ENCODE assay signal across 9 cellular contexts in the genomic region with DNA sequence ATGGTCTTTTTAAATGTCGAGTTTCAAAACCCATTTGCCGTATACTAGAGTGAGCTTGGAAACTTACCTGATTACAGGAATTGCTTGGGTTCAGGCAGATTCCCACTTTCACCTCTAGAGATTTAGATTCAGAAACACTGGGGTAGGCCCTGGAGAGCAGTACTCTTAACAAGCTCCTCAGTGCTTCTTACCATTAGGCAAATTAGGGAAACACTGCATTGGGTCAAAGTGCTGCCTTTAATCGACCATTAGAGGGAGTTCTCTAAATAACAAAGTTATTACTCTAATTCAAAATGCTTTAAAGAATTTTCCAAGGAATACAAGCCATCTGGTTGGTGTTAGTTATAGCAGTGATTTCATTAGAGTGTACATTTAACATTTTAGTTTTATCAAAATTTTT.
A peak's percentile ranks its signal among the peaks of the same experiment; 100 is the strongest.
DNase-seq lines count a peak whose midpoint lies in the region; ATAC-seq and TF ChIP-seq lines count a peak whose summit lies in the region.
"Had no signal": no experiment of that assay in that cellular context is flagged by ENCODE, and none has a peak within 500 bp of the region (broad histone marks: within the 10 kb centered on the region; RNA-seq: fewer than 3 reads in every experiment).

No MANE protein-coding gene starts in this region.

- DNase-seq in G401 (ENCODE audit: low spot score) (peak; percentile 20), fibroblast of gingiva (ENCODE audit: low read depth) (peak; percentile 42), osteocyte (ENCODE audit: extremely low spot score, unreplicated experiment) (no peak), lower lobe of right lung (no peak), NCI-H2171 treated with DMSO at 0.1 percent for 48 hours (lab: John Stamatoyannopoulos, UW) (no peak)
- DNase-seq in CD8-positive, alpha-beta memory T cell = no peak
- DNase-seq: activated CD4-positive, CD25-positive, alpha-beta regulatory T cell treated with anti-CD3 and anti-CD28 coated beads, Interleukin-2, amount 50 U/mL, for 72 hours had no signal

- peak; percentile 11; the same call in 1 of the 2 replicates for TF ChIP-seq CTCF in OCI-LY3 (IDR thresholded peaks at IDR 0.05; ENCODE audit: low read depth, low read length)
- TF ChIP-seq CTCF in osteocyte (IDR thresholded peaks at IDR 0.05) = peak; percentile 55
- TF ChIP-seq CTCF in lower lobe of right lung (IDR thresholded peaks at IDR 0.05) = no peak

- no peak overlapping the region for H3K4me2 ChIP-seq in OCI-LY3 (ENCODE audit: low read length)

- H3K9me3 ChIP-seq in OCI-LY3 (ENCODE audit: insufficient read depth, low read length) (no peaks in the 10 kb centered on the region), lower lobe of right lung (no peaks in the 10 kb centered on the region)
- H3K9me3 ChIP-seq in CD8-positive, alpha-beta memory T cell (ENCODE audit: low read length) = no peaks in the 10 kb centered on the region

- peaks cover 67% of the 10 kb centered on the region for H3K4me1 Mint-ChIP-seq in osteocyte (ENCODE audit: unreplicated experiment)
- H3K4me1 Mint-ChIP-seq in CD8-positive, alpha-beta memory T cell = no peaks in the 10 kb centered on the region

- H3K27me3 Mint-ChIP-seq in osteocyte (ENCODE audit: unreplicated experiment) = no peaks in the 10 kb centered on the region
- H3K27me3 Mint-ChIP-seq in CD8-positive, alpha-beta memory T cell = no peaks in the 10 kb centered on the region

- H3K27ac ChIP-seq in OCI-LY3 (ENCODE audit: low read length) (no peak overlapping the region), lower lobe of right lung (no peak overlapping the region)
- H3K27ac ChIP-seq in CD8-positive, alpha-beta memory T cell (ENCODE audit: low read depth, low read length) = no peak overlapping the region

- ATAC-seq in HG02852 (IDR thresholded peaks at IDR 0.05; ENCODE audit: unreplicated experiment) = no peak
- ATAC-seq in lower lobe of right lung = no peak

- H3K4me1 ChIP-seq in OCI-LY3 (ENCODE audit: low read length) = no peaks in the 10 kb centered on the region
- H3K4me1 ChIP-seq in lower lobe of right lung = no peaks in the 10 kb centered on the region
- no peaks in the 10 kb centered on the region for H3K4me1 ChIP-seq in CD8-positive, alpha-beta memory T cell (ENCODE audit: insufficient read depth, low read length)

- no peak overlapping the region for H3K4me3 Mint-ChIP-seq in osteocyte (ENCODE audit: unreplicated experiment)
- H3K4me3 Mint-ChIP-seq in CD8-positive, alpha-beta memory T cell = no peak overlapping the region

- H2AFZ ChIP-seq in OCI-LY3 (ENCODE audit: low read depth, low read length) = no peak overlapping the region

- H3K4me3 ChIP-seq in OCI-LY3 (ENCODE audit: low read length) = no peak overlapping the region
- H3K4me3 ChIP-seq in lower lobe of right lung = no peak overlapping the region
- no peak overlapping the region for H3K4me3 ChIP-seq in CD8-positive, alpha-beta memory T cell (ENCODE audit: low read length)

- CTCF ChIA-PET in CD8-positive, alpha-beta memory T cell (lab: Charles Lee) = no interaction called here

- no peaks in the 10 kb centered on the region for H3K36me3 Mint-ChIP-seq in osteocyte (ENCODE audit: unreplicated experiment)
- H3K36me3 Mint-ChIP-seq in CD8-positive, alpha-beta memory T cell = no peaks in the 10 kb centered on the region

- POLR2A ChIA-PET in CD8-positive, alpha-beta memory T cell (lab: Charles Lee) = no interaction called here

- intact Hi-C loops in lower lobe of right lung (cut with DNase I) = no loop called here

- H3K36me3 ChIP-seq in OCI-LY3 (replicated peaks; ENCODE audit: low read depth, low read length) (no peaks in the 10 kb centered on the region), lower lobe of right lung (no peaks in the 10 kb centered on the region)
- H3K36me3 ChIP-seq in CD8-positive, alpha-beta memory T cell (ENCODE audit: insufficient read depth, low read length) = no peaks in the 10 kb centered on the region

- H3K79me2 ChIP-seq in OCI-LY3 (ENCODE audit: low read length) = no peaks in the 10 kb centered on the region

- H3K27me3 ChIP-seq in OCI-LY3 (ENCODE audit: low read depth, low read length) (no peaks in the 10 kb centered on the region), lower lobe of right lung (ENCODE audit: low read depth) (no peaks in the 10 kb centered on the region)
- no peaks in the 10 kb centered on the region for H3K27me3 ChIP-seq in CD8-positive, alpha-beta memory T cell (ENCODE audit: insufficient read depth, low read length, poor library complexity, severe bottlenecking)

- H4K20me1 ChIP-seq in OCI-LY3 (ENCODE audit: insufficient read depth, low read length) = no peaks in the 10 kb centered on the region

- H3K9me3 Mint-ChIP-seq in osteocyte (ENCODE audit: unreplicated experiment) = no peaks in the 10 kb centered on the region
- peaks cover 0 to 9% (median 6%) of the 10 kb centered on the region in 5 donors for H3K9me3 Mint-ChIP-seq in CD8-positive, alpha-beta memory T cell

- H3K27ac Mint-ChIP-seq in osteocyte (ENCODE audit: unreplicated experiment) = no peak overlapping the region
- H3K27ac Mint-ChIP-seq in CD8-positive, alpha-beta memory T cell = no peak overlapping the region

- in situ Hi-C loops in G401 (cut with HindIII; ENCODE audit: low sequenced_read_pairs) = no loop called here

- no peak overlapping the region for H3K9ac ChIP-seq in OCI-LY3 (ENCODE audit: low read length)

Comparison
In these comparisons a context has a peak if more than half of its experiments do, and no peak if none do; other contexts are left out.
1. DNase-seq: peak in G401 (single experiment) and fibroblast of gingiva (single experiment); none in osteocyte (single experiment), lower lobe of right lung (single experiment), CD8-positive, alpha-beta memory T cell (0 of 5) and NCI-H2171 treated with DMSO at 0.1 percent for 48 hours (single experiment).